Comparison of ENCODE assay signal across 8 cellular contexts in the genomic region with DNA sequence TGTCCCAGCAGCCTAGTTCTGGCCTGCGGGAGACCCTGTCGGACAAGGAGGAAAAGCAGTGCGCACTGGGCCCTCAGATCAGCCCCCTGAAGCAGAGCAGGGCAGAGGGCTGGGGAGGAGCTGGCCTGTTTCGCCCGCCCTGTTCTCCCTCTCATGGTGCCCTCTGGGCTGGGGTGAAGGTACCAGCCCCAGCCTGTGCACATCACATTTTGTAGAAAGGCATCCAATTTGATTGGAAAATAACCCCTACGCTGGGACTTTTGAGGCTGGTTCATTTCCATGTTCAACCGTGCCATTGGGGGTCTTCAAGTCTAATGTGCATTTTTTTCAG. TPM values are rescaled to one million over a fixed set of nuclear protein-coding genes. Genes with fewer than 3 reads are reported as not detected.
A peak's percentile ranks its signal among the peaks of the same experiment; 100 is the strongest.
DNase-seq lines count a peak whose midpoint lies in the region; ATAC-seq, FAIRE-seq and TF ChIP-seq lines count a peak whose summit lies in the region.

No MANE protein-coding gene starts in this region.

- no peak overlapping the region for H2BK120ac ChIP-seq in mesendoderm (ENCODE audit: low read depth, low read length)

- H3K9me3 ChIP-seq in A673 (ENCODE audit: low read depth, low read length, poor library complexity, severe bottlenecking), result no peaks in the 10 kb centered on the region

- no peak for TF ChIP-seq CTCF in A673 (conservative IDR thresholded peaks at IDR 0.05; ENCODE audit: low read depth, low read length)
- no peak for TF ChIP-seq CTCF in astrocyte of the spinal cord (IDR thresholded peaks at IDR 0.05; ENCODE audit: low read depth, low read length)

- BruUV-seq in A673 (replicated peaks; lab: Mats Ljungman, UMichigan), result no TSS peak

- H4K5ac ChIP-seq in mesendoderm (ENCODE audit: low read length), result no peak overlapping the region

- CTCF ChIA-PET in A673 (lab: Charles Lee), result no interaction called here

- peaks cover 2% of the 10 kb centered on the region for H3K79me1 ChIP-seq in mesendoderm (ENCODE audit: low read length)

- H2AK5ac ChIP-seq in mesendoderm (ENCODE audit: low read length), result no peak overlapping the region

- no peak for DNase-seq in A673 (ENCODE audit: low spot score)
- no peak for DNase-seq in astrocyte of the spinal cord (ENCODE audit: low read depth, low spot score)
- no peak for DNase-seq in mesendoderm
- no peak for DNase-seq in GDM1 (lab: John Stamatoyannopoulos, UW)
- no peak for DNase-seq in effector CD4-positive, alpha-beta T cell
- DNase-seq in GM19239 (ENCODE audit: insufficient read length, low spot score), result no peak
- no peak for DNase-seq in activated gamma-delta T cell (lab: John Stamatoyannopoulos, UW)

- H3K79me2 ChIP-seq in mesendoderm (ENCODE audit: control insufficient read depth, insufficient read depth, low read length), result peaks cover 39% of the 10 kb centered on the region

- H3K4me1 ChIP-seq in A673 (ENCODE audit: insufficient read depth, low read length, poor library complexity, severe bottlenecking) (peaks cover 23% of the 10 kb centered on the region), mesendoderm (ENCODE audit: control insufficient read depth, low read depth, low read length) (peaks cover under 1% of the 10 kb centered on the region)

- H4K8ac ChIP-seq in mesendoderm (ENCODE audit: low read depth, low read length), result no peak overlapping the region

- POLR2A ChIA-PET in A673 (lab: Charles Lee; ENCODE audit: low non-redundant PET), result no interaction called here

- H2BK15ac ChIP-seq in mesendoderm (replicated peaks; ENCODE audit: low read depth), result no peak overlapping the region

- in situ Hi-C loops in astrocyte of the spinal cord (cut with HindIII; ENCODE audit: low sequenced_read_pairs), result no loop called here

- H3K27ac ChIP-seq in A673 (ENCODE audit: low read depth, low read length, poor library complexity, severe bottlenecking), result peak overlapping the region; percentile 87
- H3K27ac ChIP-seq in mesendoderm (ENCODE audit: low read depth, low read length), result peak overlapping the region; percentile 21

- peak overlapping the region; percentile 76 for H3K9ac ChIP-seq in mesendoderm (ENCODE audit: low read length)

- FAIRE-seq in GM19239 (lab: Jason Lieb, UNC), result no peak

- intact Hi-C loops in A673 (cut with micrococcal nuclease; ENCODE audit: unreplicated experiment), result no loop called here

- peak; percentile 4 for ATAC-seq in HG03135 (IDR thresholded peaks at IDR 0.05; ENCODE audit: unreplicated experiment)

- peak overlapping the region; percentile 67 for H2BK5ac ChIP-seq in mesendoderm (ENCODE audit: low read length)

- peak overlapping the region; percentile 34 for H3K18ac ChIP-seq in mesendoderm (ENCODE audit: low read length)

- peak overlapping the region; percentile 83 for H3K23ac ChIP-seq in mesendoderm (ENCODE audit: low read length)

- H3K4me2 ChIP-seq in mesendoderm (ENCODE audit: low read length), result peak overlapping the region; percentile 36

- H3K27me3 ChIP-seq in A673 (replicated peaks; ENCODE audit: insufficient read depth, low read depth, low read length, poor library complexity) (no peaks in the 10 kb centered on the region), mesendoderm (ENCODE audit: insufficient read depth, low read length, poor library complexity) (no peaks in the 10 kb centered on the region)

- H3K56ac ChIP-seq in mesendoderm (ENCODE audit: low read length), result peak overlapping the region; percentile 90

- peak overlapping the region; percentile 82 for H3K4ac ChIP-seq in mesendoderm (ENCODE audit: low read depth, low read length)

- no CpG with 5 or more reads among the region's 7 CpGs for WGBS in mesendoderm (ENCODE audit: extremely low coverage, insufficient coverage, low lambda C conversion rate)

- no peaks in the 10 kb centered on the region for H3K36me3 ChIP-seq in A673 (ENCODE audit: insufficient read depth, low read length, poor library complexity, severe bottlenecking)
- H3K36me3 ChIP-seq in mesendoderm (ENCODE audit: control insufficient read depth, insufficient read depth, low read length), result no peaks in the 10 kb centered on the region

- H3K4me3 ChIP-seq in A673 (ENCODE audit: low read depth, low read length, poor library complexity, severe bottlenecking) (peak overlapping the region; percentile 96), astrocyte of the spinal cord (ENCODE audit: low read depth, low read length) (peak overlapping the region; percentile 92), mesendoderm (ENCODE audit: low read length) (peak overlapping the region; percentile 68)

RNA-seq across cellular contexts. Expression of a gene that starts 0.8 kb away (rescaled TPM):
- total RNA-seq in A673 (2021), result 169 and 184 TPM in 2 replicates
- 166 TPM for polyA plus RNA-seq in mesendoderm (2013, experiment 1 of 2)
- polyA plus RNA-seq in mesendoderm (2013, experiment 2 of 2), result 172 TPM
